ENCODE assay signal across 8 cellular contexts in genomic region chr2:65055427-65056214, GRCh38. TPM values are rescaled to one million over a fixed set of nuclear protein-coding genes. Genes with fewer than 3 reads are reported as not detected.
DNase-seq lines count a peak whose midpoint lies in the region; ATAC-seq, FAIRE-seq and TF ChIP-seq lines count a peak whose summit lies in the region.

No MANE protein-coding gene starts in this region.

- no peaks in the 10 kb centered on the region for H3K27me3 ChIP-seq in CD4-positive, alpha-beta memory T cell (ENCODE audit: insufficient read depth, low read length)
- H3K27me3 ChIP-seq in Peyer's patch = no peaks in the 10 kb centered on the region
- no peaks in the 10 kb centered on the region for H3K27me3 ChIP-seq in brain microvascular endothelial cell (replicated peaks)
- no peaks in the 10 kb centered on the region; a peak in 1 of 5 replicates for H3K27me3 ChIP-seq in HepG2 (ENCODE audit: control insufficient read depth in 1 of 2, insufficient read depth in 2 of 2, low read length in 2 of 2)

- H2AFZ ChIP-seq in HepG2 (ENCODE audit: low read length) = no peak overlapping the region

- no peak for TF ChIP-seq EP300 in HepG2 (IDR thresholded peaks at IDR 0.05; ENCODE audit: low read depth in 2 of 2, low read length in 2 of 2)
- no peak for TF ChIP-seq EP300 in HepG2 (CRISPR knock-in tag; IDR thresholded peaks at IDR 0.05; ENCODE audit: borderline replicate concordance)

- BruUV-seq in HepG2 (replicated peaks; lab: Mats Ljungman, UMichigan) = no TSS peak

- H3K36me3 ChIP-seq in CD4-positive, alpha-beta memory T cell (ENCODE audit: insufficient read depth, low read length) = no peaks in the 10 kb centered on the region
- no peaks in the 10 kb centered on the region for H3K36me3 ChIP-seq in Peyer's patch
- H3K36me3 ChIP-seq in brain microvascular endothelial cell (replicated peaks) = no peaks in the 10 kb centered on the region
- no peaks in the 10 kb centered on the region; a peak in 1 of 5 replicates for H3K36me3 ChIP-seq in HepG2 (replicated peaks in 1 of 2; ENCODE audit: control insufficient read depth in 1 of 2, insufficient read depth in 2 of 2, low read length in 2 of 2)

- peaks cover 35 to 74% (median 46%) of the 10 kb centered on the region in 4 donors for H3K4me1 Mint-ChIP-seq in CD4-positive, alpha-beta memory T cell
- H3K4me1 Mint-ChIP-seq in stimulated activated naive B cell treated with anti-CD40 and anti-IgM and Interleukin-4, amounts not matched to agents 10 μg/mL and 1 μg/mL and 100 μg/mL, for 72 hours = peaks cover 49 to 77% of the 10 kb centered on the region in 2 donors

- H3K4me2 ChIP-seq in HepG2 (ENCODE audit: low read depth, low read length) = peak overlapping the region; percentile 99

- H3K4me1 ChIP-seq in CD4-positive, alpha-beta memory T cell (ENCODE audit: insufficient read depth, low read length) = peaks cover 68% of the 10 kb centered on the region
- H3K4me1 ChIP-seq in Peyer's patch (peaks cover 0 to 24% (median 7%) of the 10 kb centered on the region in 4 donors), HepG2 (ENCODE audit: insufficient read depth, low read length) (peaks cover 68% of the 10 kb centered on the region)

- in situ Hi-C loops in brain microvascular endothelial cell (cut with HindIII; ENCODE audit: low pct_ligation_motif_present, low sequenced_read_pairs) (no loop called here), HepG2 (cut with HindIII; ENCODE audit: extremely low pct_ligation_motif_present, low pct_unique_long_range_greater_than_20kb) (loop anchor here (25.0 kb wide), 1 partner anchor 507 kb away; no protein-coding TSS in a partner anchor)

- FAIRE-seq in HepG2 (lab: Jason Lieb, UNC) = no peak

- peak; percentile 33 for ATAC-seq in GM19324 (IDR thresholded peaks at IDR 0.05; ENCODE audit: low FRiP score, unreplicated experiment)
- peak; percentile 24 for ATAC-seq in HG03196 (IDR thresholded peaks at IDR 0.05; ENCODE audit: unreplicated experiment)
- peak; percentile 42 for ATAC-seq in HepG2
- ATAC-seq in stimulated activated naive B cell treated with anti-CD40 and anti-IgM and Interleukin-4, amounts not matched to agents 10 μg/mL and 1 μg/mL and 100 μg/mL, for 72 hours (replicated peaks) = peak; percentile 39 to 45

- H3K36me3 Mint-ChIP-seq in CD4-positive, alpha-beta memory T cell = peaks cover 0 to 13% of the 10 kb centered on the region in 2 donors
- peaks cover 24 to 30% of the 10 kb centered on the region in 2 donors for H3K36me3 Mint-ChIP-seq in stimulated activated naive B cell treated with anti-CD40 and anti-IgM and Interleukin-4, amounts not matched to agents 10 μg/mL and 1 μg/mL and 100 μg/mL, for 72 hours

- peaks cover 37% of the 10 kb centered on the region for H3K79me2 ChIP-seq in HepG2 (ENCODE audit: insufficient read depth, low read length)

- 2% methylated on average over 39 of the region's 41 CpGs for WGBS in HepG2 (ENCODE audit: low lambda C conversion rate)

- peak in 1 of 5 donors; percentile 82 for DNase-seq in CD4-positive, alpha-beta memory T cell
- DNase-seq in Peyer's patch = peak in 1 of 3 donors; percentile 78
- DNase-seq in brain microvascular endothelial cell = no peak
- DNase-seq in HepG2 (ENCODE audit: low spot score) = no peak
- no peak for DNase-seq in stimulated activated naive B cell treated with anti-CD40 and anti-IgM and Interleukin-4, amounts not matched to agents 10 μg/mL and 1 μg/mL and 100 μg/mL, for 72 hours
- DNase-seq in ureter (ENCODE audit: low spot score) = no peak

- peak overlapping the region; percentile 67 for H3K27ac ChIP-seq in CD4-positive, alpha-beta memory T cell (ENCODE audit: low read depth, low read length)
- H3K27ac ChIP-seq in Peyer's patch (peak overlapping the region; percentile 78 to 95 (median 89)), brain microvascular endothelial cell (no peak overlapping the region), HepG2 (ENCODE audit: extremely low read length, insufficient read depth, low read length) (peak overlapping the region; percentile 61)

- no peak for TF ChIP-seq CTCF in Peyer's patch (IDR thresholded peaks at IDR 0.05)
- TF ChIP-seq CTCF in brain microvascular endothelial cell (IDR thresholded peaks at IDR 0.05; ENCODE audit: low read depth, low read length, missing control alignments) = no peak
- no peak for TF ChIP-seq CTCF in HepG2 (CRISPR knock-in tag; IDR thresholded peaks at IDR 0.05)

- peak overlapping the region; percentile 64 for H3K9ac ChIP-seq in HepG2 (ENCODE audit: insufficient read depth, low read depth, low read length)

- no peaks in the 10 kb centered on the region for H4K20me1 ChIP-seq in HepG2 (ENCODE audit: insufficient read depth, low read length)

- peak; percentile 51 for TF ChIP-seq RAD21 in HepG2 (CRISPR knock-in tag; IDR thresholded peaks at IDR 0.05)

- no peaks in the 10 kb centered on the region for H3K9me3 ChIP-seq in CD4-positive, alpha-beta memory T cell (ENCODE audit: control insufficient read depth in 1 of 2, low read length in 2 of 2)
- H3K9me3 ChIP-seq in Peyer's patch (no peaks in the 10 kb centered on the region), HepG2 (ENCODE audit: low read length) (no peaks in the 10 kb centered on the region)

- intact Hi-C loops in CD4-positive, alpha-beta memory T cell (cut with micrococcal nuclease) = loop anchor here (1.0 to 10.0 kb wide), 9 partner anchors 15 to 1215 kb away; partner anchors contain the start of genes ACTR2, RAB1A, SLC1A4 and UGP2
- intact Hi-C loops in HepG2 (cut with micrococcal nuclease; ENCODE audit: unreplicated experiment) = loop anchor here (5.0 to 10.0 kb wide), 2 partner anchors 77 to 519 kb away; partner anchors contain the start of gene RAB1A

- peak overlapping the region; percentile 48 to 83 for H3K4me3 ChIP-seq in CD4-positive, alpha-beta memory T cell (ENCODE audit: low read length in 2 of 2)
- H3K4me3 ChIP-seq in Peyer's patch (peak overlapping the region; percentile 76 to 93 (median 87)), brain microvascular endothelial cell (ENCODE audit: low read depth, low read length) (peak overlapping the region; percentile 76), HepG2 (replicated peaks in 1 of 3; ENCODE audit: insufficient read depth in 1 of 3, low read depth in 2 of 3, low read length in 3 of 3) (peak overlapping the region; percentile 78 to 88 (median 83))

- H3K27me3 Mint-ChIP-seq in CD4-positive, alpha-beta memory T cell = no peaks in the 10 kb centered on the region
- H3K27me3 Mint-ChIP-seq in stimulated activated naive B cell treated with anti-CD40 and anti-IgM and Interleukin-4, amounts not matched to agents 10 μg/mL and 1 μg/mL and 100 μg/mL, for 72 hours = no peaks in the 10 kb centered on the region

- CTCF ChIA-PET in CD4-positive, alpha-beta memory T cell (lab: Charles Lee; ENCODE audit: partially characterized antibody) = interaction anchor here (0.7 to 7.8 kb wide), 17 partner anchors 14 to 727 kb away, joined by 3 to 65 read pairs (median 5); partner anchors contain the start of gene RAB1A
- CTCF ChIA-PET in HepG2 (lab: Yijun Ruan, JAX; ENCODE audit: low intra/inter-chr PET ratio, low total read pairs) = no interaction called here

- TF ChIP-seq POLR2A in Peyer's patch (IDR thresholded peaks at IDR 0.05) (no peak), HepG2 (IDR thresholded peaks at IDR 0.05; ENCODE audit: insufficient read depth in 1 of 2, low read depth in 2 of 2, low read length in 2 of 2) (no peak)

- peak overlapping the region; percentile 94 to 98 (median 97) for H3K27ac Mint-ChIP-seq in CD4-positive, alpha-beta memory T cell
- H3K27ac Mint-ChIP-seq in stimulated activated naive B cell treated with anti-CD40 and anti-IgM and Interleukin-4, amounts not matched to agents 10 μg/mL and 1 μg/mL and 100 μg/mL, for 72 hours = peak overlapping the region; percentile 97

- peak overlapping the region; percentile 90 to 98 (median 97) for H3K4me3 Mint-ChIP-seq in CD4-positive, alpha-beta memory T cell
- peak overlapping the region; percentile 99 for H3K4me3 Mint-ChIP-seq in stimulated activated naive B cell treated with anti-CD40 and anti-IgM and Interleukin-4, amounts not matched to agents 10 μg/mL and 1 μg/mL and 100 μg/mL, for 72 hours

- POLR2A ChIA-PET in CD4-positive, alpha-beta memory T cell (lab: Charles Lee; ENCODE audit: partially characterized antibody) = interaction anchor here (0.5 to 6.1 kb wide), 24 partner anchors 8 to 1215 kb away, joined by 3 to 85 read pairs (median 4); partner anchors contain the start of genes ACTR2, AFTPH, RAB1A and SERTAD2
- POLR2A ChIA-PET in HepG2 (lab: Yijun Ruan, JAX) = interaction anchor here (0.6 to 3.5 kb wide), 39 partner anchors 9 to 531 kb away, joined by 3 to 62 read pairs (median 5); partner anchors contain the start of genes ACTR2, AFTPH, RAB1A and SERTAD2

- no peaks in the 10 kb centered on the region for H3K9me3 Mint-ChIP-seq in CD4-positive, alpha-beta memory T cell
- peaks cover 0 to 4% of the 10 kb centered on the region in 2 donors for H3K9me3 Mint-ChIP-seq in stimulated activated naive B cell treated with anti-CD40 and anti-IgM and Interleukin-4, amounts not matched to agents 10 μg/mL and 1 μg/mL and 100 μg/mL, for 72 hours

RNA-seq across cellular contexts. Expression of gene CEP68, which starts 0.6 kb away (rescaled TPM):
- total RNA-seq in CD4-positive, alpha-beta memory T cell = 10 to 100 TPM; 57.7 to 59.9 TPM
- 10 to 100 TPM; 19.9 to 28.4 TPM for polyA plus RNA-seq in CD4-positive, alpha-beta memory T cell
- 10 to 100 TPM in 3 of 4 donors, 1 to 10 TPM in 1; 5.4 to 18.2 (median 14.7) TPM for total RNA-seq in Peyer's patch
- total RNA-seq in HepG2 (2016; rRNA removed; fragmentation: Illumina TruSeq; extraction: Trizol) = 5.7 TPM in 2 replicates
- 1.9 TPM in 2 replicates for total RNA-seq in HepG2 (2016; cell fraction: cytosol; rRNA removed; fragmentation: Illumina TruSeq; extraction: Trizol; ENCODE audit: low read depth)
- total RNA-seq in HepG2 (2016; cell fraction: insoluble cytoplasmic fraction; rRNA removed; fragmentation: Illumina TruSeq; extraction: Trizol) = 5.6 and 6.0 TPM in 2 replicates
- 3.4 and 4.0 TPM in 2 replicates for total RNA-seq in HepG2 (2016; cell fraction: membrane; rRNA removed; fragmentation: Illumina TruSeq; extraction: Trizol)
- 7.9 and 8.3 TPM in 2 replicates for total RNA-seq in HepG2 (2016; cell fraction: nucleus; rRNA removed; fragmentation: Illumina TruSeq; extraction: Trizol)
- 9.3 and 12.5 TPM in 2 replicates for polyA plus RNA-seq in HepG2 (2011; rRNA removed)
- polyA plus RNA-seq in HepG2 (2011; cell fraction: cytosol; rRNA removed) = 4.1 and 4.8 TPM in 2 replicates
- 13.9 and 15.6 TPM in 2 replicates for polyA plus RNA-seq in HepG2 (2011; cell fraction: nucleus; rRNA removed)
- 5.5 and 6.4 TPM in 2 replicates for polyA plus RNA-seq in HepG2 (2012)
- 1.7 and 2.8 TPM in 2 replicates for polyA plus RNA-seq in HepG2 (2016; cell fraction: cytosol; fragmentation: Illumina TruSeq; extraction: Trizol; ENCODE audit: low read depth)
- polyA plus RNA-seq in HepG2 (2016; cell fraction: insoluble cytoplasmic fraction; fragmentation: Illumina TruSeq; extraction: Trizol; ENCODE audit: low read depth) = 5.5 and 8.7 TPM in 2 replicates
- 3.2 and 3.8 TPM in 2 replicates for polyA plus RNA-seq in HepG2 (2016; cell fraction: membrane; fragmentation: Illumina TruSeq; extraction: Trizol; ENCODE audit: low read depth)
- polyA plus RNA-seq in HepG2 (2016; cell fraction: nucleus; fragmentation: Illumina TruSeq; extraction: Trizol; ENCODE audit: insufficient read depth, low read depth) = 8.7 and 9.2 TPM in 2 replicates
- 8.4 and 44.8 TPM in 2 replicates for polyA minus RNA-seq in HepG2 (2011; rRNA and poly(A)+ RNA removed; ENCODE audit: low replicate concordance)
- polyA minus RNA-seq in HepG2 (2011; cell fraction: cytosol; rRNA and poly(A)+ RNA removed) = 5.8 and 6.2 TPM in 2 replicates
- polyA minus RNA-seq in HepG2 (2011; cell fraction: nucleus; rRNA and poly(A)+ RNA removed) = 22.0 and 22.4 TPM in 2 replicates
- 27.8 TPM for total RNA-seq in ureter
